8 cellular contexts compared by ENCODE assay signal in the genomic region with DNA sequence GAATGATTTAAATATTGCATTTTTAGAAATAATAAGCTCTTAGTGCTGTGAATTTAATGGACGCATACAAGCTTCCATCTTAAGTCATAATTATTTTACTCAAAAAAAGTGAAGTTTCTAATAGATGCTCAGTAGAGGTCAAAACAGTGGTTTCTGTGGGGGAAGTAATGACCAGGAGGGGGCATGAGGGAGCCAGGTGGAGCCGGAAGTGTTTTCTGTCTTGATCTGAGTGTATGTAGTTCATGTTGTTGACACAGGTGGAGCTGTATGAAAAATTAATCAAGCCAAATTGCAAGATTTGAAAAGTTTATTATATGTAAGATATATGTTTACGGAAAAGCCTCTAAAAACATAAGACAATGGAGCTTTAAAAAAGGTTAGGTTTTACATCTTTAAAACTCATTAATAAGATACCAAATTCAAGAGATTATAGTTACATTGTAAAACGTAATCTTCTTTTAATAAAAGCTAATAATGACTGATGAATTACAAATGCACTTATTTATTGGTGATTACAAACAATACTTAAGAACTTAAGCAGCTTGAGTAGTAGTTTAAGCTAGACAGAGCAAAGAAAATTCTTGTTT.
A peak's percentile ranks its signal among the peaks of the same experiment; 100 is the strongest.
DNase-seq lines count a peak whose midpoint lies in the region; ATAC-seq and TF ChIP-seq lines count a peak whose summit lies in the region.

No MANE protein-coding gene starts in this region.

- TF ChIP-seq CTCF in GM20000 (IDR thresholded peaks at IDR 0.05; ENCODE audit: extremely low read depth, missing control alignments), result peak; percentile 50
- TF ChIP-seq CTCF in PC-3 (conservative IDR thresholded peaks at IDR 0.05; ENCODE audit: low read depth, low read length), result peak; percentile 89

- no TSS peak for BruUV-seq in PC-3 (replicated peaks; lab: Mats Ljungman, UMichigan)

- POLR2A ChIA-PET in PC-3 (lab: Charles Lee; ENCODE audit: unreplicated experiment), result no interaction called here

- no peak overlapping the region for H3K4me2 ChIP-seq in PC-3 (ENCODE audit: low read length)

- H3K9ac ChIP-seq in PC-3 (ENCODE audit: low read length), result no peak overlapping the region

- H3K4me1 ChIP-seq in PC-3 (ENCODE audit: insufficient read depth, low read length), result no peaks in the 10 kb centered on the region

- DNase-seq in ELR (ENCODE audit: low read depth), result peak; percentile 78
- peak; percentile 78 for DNase-seq in GM20000 (ENCODE audit: low spot score)
- DNase-seq in PC-3, result peak; percentile 66
- DNase-seq in activated effector memory CD4-positive, alpha-beta T cell treated with Interleukin-2 at 50 U/mL for 16 hours, result peak; percentile 28
- DNase-seq in iPS-NIHi11 (ENCODE audit: low spot score), result peak; percentile 66
- peak; percentile 24 to 44 (median 38) for DNase-seq in stimulated activated CD4-positive, alpha-beta T cell treated with anti-CD3 and anti-CD28 coated beads, TNF-alpha, amount 100 ng/mL, for 48 hours (ENCODE audit: low read depth in 3 of 3)
- DNase-seq in mesenteric fat pad (ENCODE audit: low spot score), result no peak

- H3K27ac ChIP-seq in PC-3 (ENCODE audit: low read length), result no peak overlapping the region

- peak; percentile 100 for ATAC-seq in HG03521 (IDR thresholded peaks at IDR 0.05; ENCODE audit: unreplicated experiment)
- peak; percentile 70 for ATAC-seq in PC-3

- H3K27me3 ChIP-seq in PC-3 (ENCODE audit: low read length), result no peaks in the 10 kb centered on the region

- no peak overlapping the region for H2AFZ ChIP-seq in PC-3 (ENCODE audit: low read length)

- H3K79me2 ChIP-seq in PC-3 (ENCODE audit: low read length), result no peaks in the 10 kb centered on the region

- intact Hi-C loops in PC-3 (cut with micrococcal nuclease), result loop anchor here (1.0 kb wide), 2 partner anchors 73 to 365 kb away; no protein-coding TSS in a partner anchor

- CTCF ChIA-PET in PC-3 (lab: Charles Lee), result interaction anchor here (0.5 to 1.4 kb wide), 9 partner anchors 9 to 365 kb away, joined by 3 to 12 read pairs (median 4); no protein-coding TSS in a partner anchor

- H3K4me3 ChIP-seq in PC-3 (ENCODE audit: low read length), result no peak overlapping the region

- H3K9me2 ChIP-seq in PC-3 (replicated peaks; ENCODE audit: low read length), result no peaks in the 10 kb centered on the region

- no peaks in the 10 kb centered on the region for H3K9me3 ChIP-seq in PC-3 (ENCODE audit: low read length)

- no peaks in the 10 kb centered on the region for H3F3A ChIP-seq in PC-3 (ENCODE audit: low read length, unreplicated experiment)

- H3K36me3 ChIP-seq in PC-3 (ENCODE audit: low read depth, low read length), result peaks cover 3% of the 10 kb centered on the region; the same call in 1 of the 2 replicates

- H4K20me1 ChIP-seq in PC-3 (ENCODE audit: low read length), result no peaks in the 10 kb centered on the region
